In the genomic region with DNA sequence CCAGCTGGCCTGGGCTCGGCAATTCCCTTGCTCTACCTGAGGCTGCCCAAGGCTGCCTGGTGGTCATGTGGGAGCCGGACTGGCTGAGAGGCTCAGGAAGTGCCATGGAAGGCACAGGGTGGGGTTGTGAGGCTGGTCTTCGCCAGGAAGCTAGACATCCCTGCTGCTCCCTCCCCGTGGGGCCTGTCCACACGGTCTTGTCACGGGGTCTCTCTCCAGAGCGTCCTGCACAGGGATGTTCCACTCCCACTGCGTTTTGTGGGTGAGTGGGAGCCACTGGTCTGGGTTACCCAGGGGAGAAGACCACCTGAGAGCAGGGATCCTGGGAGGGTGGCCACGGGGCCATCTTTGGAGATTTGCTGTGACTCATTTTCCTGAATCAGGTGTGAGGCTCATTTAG, we compare ENCODE assay signal across 39 cellular contexts.
"Had no signal": no experiment of that assay in that cellular context is flagged by ENCODE, and none has a peak within 500 bp of the region (broad histone marks: within the 10 kb centered on the region; RNA-seq: fewer than 3 reads in every experiment).

No MANE protein-coding gene starts in this region.

- H3K4me1 ChIP-seq: adrenal gland, ascending aorta, breast epithelium had no signal

- H3K27ac ChIP-seq: adrenal gland, ascending aorta, body of pancreas, brain microvascular endothelial cell, breast epithelium, cardiac muscle cell had no signal

- H3K4me3 Mint-ChIP-seq: activated naive CD4-positive, alpha-beta T cell treated with anti-CD3 and anti-CD28 coated beads for 36 hours; activated naive CD4-positive, alpha-beta T cell treated with anti-CD3 and anti-CD28 coated beads, Interleukin-2, amount 10 ng/mL, durations not matched to agents 7 days and 5 days; activated naive CD4-positive, alpha-beta T cell treated with anti-CD3 and anti-CD28 coated beads, Interleukin-2, amount 50 U/mL, for 24 hours; activated naive CD8-positive, alpha-beta T cell; activated naive CD8-positive, alpha-beta T cell treated with anti-CD3 and anti-CD28 coated beads for 36 hours; activated naive CD8-positive, alpha-beta T cell treated with anti-CD3 and anti-CD28 coated beads, Interleukin-2, amount 10 ng/mL, durations not matched to agents 7 days and 5 days; activated naive CD8-positive, alpha-beta T cell treated with anti-CD3 and anti-CD28 coated beads, Interleukin-2, amount 50 U/mL, for 24 hours; activated T-cell treated with anti-CD3 and anti-CD28 coated beads, Interleukin-2, amount 50 U/mL, for 24 hours; activated T-cell treated with anti-CD3 and anti-CD28 coated beads, Interleukin-2, amount 50 U/mL, for 4 hours; activated T-cell treated with anti-CD3 and anti-CD28 coated beads, Interleukin-2, amount 50 U/mL, for 72 hours; activated T-helper 1 cell treated with anti-CD3 and anti-CD28 coated beads, Interleukin-12 subunit alpha, Interleukin-12 subunit beta, Interleukin-2, Interleukin-4 antibody, amounts not matched to agents 30 ng/mL and 10 ng/mL and 1 ng/mL, durations not matched to agents 14 hours and 24 hours and 36 hours; activated T-helper 17 cell treated with anti-CD3 and anti-CD28 coated beads, Interleukin-2, amount 50 U/mL, for 72 hours; brain; central memory CD8-positive, alpha-beta T cell had no signal

- H3K36me3 Mint-ChIP-seq: activated naive CD4-positive, alpha-beta T cell treated with anti-CD3 and anti-CD28 coated beads, Interleukin-2, amount 10 ng/mL, durations not matched to agents 7 days and 5 days; activated naive CD4-positive, alpha-beta T cell treated with anti-CD3 and anti-CD28 coated beads, Interleukin-2, amount 50 U/mL, for 24 hours; activated naive CD4-positive, alpha-beta T cell treated with anti-CD3 and anti-CD28 coated beads, Interleukin-2, amount 50 U/mL, for 72 hours; activated naive CD8-positive, alpha-beta T cell; activated naive CD8-positive, alpha-beta T cell treated with anti-CD3 and anti-CD28 coated beads for 36 hours; activated naive CD8-positive, alpha-beta T cell treated with anti-CD3 and anti-CD28 coated beads, Interleukin-2, amount 10 ng/mL, durations not matched to agents 7 days and 5 days; brain had no signal

- H3K4me3 ChIP-seq: adrenal gland, ascending aorta, body of pancreas, breast epithelium, cardiac muscle cell had no signal

- H3K27me3 ChIP-seq: adrenal gland, ascending aorta, body of pancreas, brain microvascular endothelial cell, breast epithelium, cardiac muscle cell had no signal

- H3K4me1 Mint-ChIP-seq: activated naive CD4-positive, alpha-beta T cell treated with anti-CD3 and anti-CD28 coated beads, Interleukin-2, amount 10 ng/mL, durations not matched to agents 7 days and 5 days; activated naive CD4-positive, alpha-beta T cell treated with anti-CD3 and anti-CD28 coated beads, Interleukin-2, amount 50 U/mL, for 24 hours; central memory CD8-positive, alpha-beta T cell had no signal

- H3K36me3 ChIP-seq: adrenal gland, ascending aorta, brain microvascular endothelial cell, breast epithelium, cardiac muscle cell had no signal

- H3K27me3 Mint-ChIP-seq: activated naive CD4-positive, alpha-beta T cell treated with anti-CD3 and anti-CD28 coated beads, Interleukin-2, amount 50 U/mL, for 24 hours; activated naive CD8-positive, alpha-beta T cell; activated naive CD8-positive, alpha-beta T cell treated with anti-CD3 and anti-CD28 coated beads for 36 hours; activated T-helper 17 cell treated with anti-CD3 and anti-CD28 coated beads, Interleukin-2, amount 50 U/mL, for 72 hours had no signal

- H3K27ac Mint-ChIP-seq: activated naive CD4-positive, alpha-beta T cell treated with anti-CD3 and anti-CD28 coated beads for 36 hours; activated naive CD4-positive, alpha-beta T cell treated with anti-CD3 and anti-CD28 coated beads, Interleukin-2, amount 10 ng/mL, durations not matched to agents 7 days and 5 days; activated naive CD4-positive, alpha-beta T cell treated with anti-CD3 and anti-CD28 coated beads, Interleukin-2, amount 50 U/mL, for 24 hours; activated naive CD4-positive, alpha-beta T cell treated with anti-CD3 and anti-CD28 coated beads, Interleukin-2, amount 50 U/mL, for 72 hours; activated naive CD8-positive, alpha-beta T cell; activated naive CD8-positive, alpha-beta T cell treated with anti-CD3 and anti-CD28 coated beads for 36 hours; activated naive CD8-positive, alpha-beta T cell treated with anti-CD3 and anti-CD28 coated beads, Interleukin-2, amount 10 ng/mL, durations not matched to agents 7 days and 5 days; activated naive CD8-positive, alpha-beta T cell treated with anti-CD3 and anti-CD28 coated beads, Interleukin-2, amount 50 U/mL, for 24 hours; activated T-cell treated with anti-CD3 and anti-CD28 coated beads, Interleukin-2, amount 50 U/mL, for 24 hours; activated T-cell treated with anti-CD3 and anti-CD28 coated beads, Interleukin-2, amount 50 U/mL, for 72 hours; activated T-helper 1 cell treated with anti-CD3 and anti-CD28 coated beads, Interleukin-12 subunit alpha, Interleukin-12 subunit beta, Interleukin-2, Interleukin-4 antibody, amounts not matched to agents 30 ng/mL and 10 ng/mL and 1 ng/mL, durations not matched to agents 14 hours and 24 hours and 36 hours; activated T-helper 17 cell treated with anti-CD3 and anti-CD28 coated beads, Interleukin-2, amount 50 U/mL, for 72 hours; activated T-helper 2 cell treated with anti-CD3 and anti-CD28 coated beads, Interferon-gamma antibody, Interleukin-2, Interleukin-4, amounts not matched to agents 10 μg/mL and 5 μg/mL and 100 μg/mL, durations not matched to agents 14 hours and 24 hours and 36 hours; brain had no signal

- H3K9me3 Mint-ChIP-seq: activated naive CD4-positive, alpha-beta T cell treated with anti-CD3 and anti-CD28 coated beads, Interleukin-2, amount 10 ng/mL, durations not matched to agents 7 days and 5 days; activated naive CD4-positive, alpha-beta T cell treated with anti-CD3 and anti-CD28 coated beads, Interleukin-2, amount 50 U/mL, for 24 hours; activated naive CD4-positive, alpha-beta T cell treated with anti-CD3 and anti-CD28 coated beads, Interleukin-2, amount 50 U/mL, for 72 hours; activated naive CD8-positive, alpha-beta T cell treated with anti-CD3 and anti-CD28 coated beads, Interleukin-2, amount 50 U/mL, for 24 hours; activated T-cell treated with anti-CD3 and anti-CD28 coated beads, Interleukin-2, amount 50 U/mL, for 24 hours; activated T-cell treated with anti-CD3 and anti-CD28 coated beads, Interleukin-2, amount 50 U/mL, for 4 hours; activated T-cell treated with anti-CD3 and anti-CD28 coated beads, Interleukin-2, amount 50 U/mL, for 72 hours; activated T-helper 1 cell treated with anti-CD3 and anti-CD28 coated beads, Interleukin-12 subunit alpha, Interleukin-12 subunit beta, Interleukin-2, Interleukin-4 antibody, amounts not matched to agents 30 ng/mL and 10 ng/mL and 1 ng/mL, durations not matched to agents 14 hours and 24 hours and 36 hours; activated T-helper 17 cell treated with anti-CD3 and anti-CD28 coated beads, Interleukin-2, amount 50 U/mL, for 72 hours; activated T-helper 2 cell treated with anti-CD3 and anti-CD28 coated beads, Interferon-gamma antibody, Interleukin-2, Interleukin-4, amounts not matched to agents 10 μg/mL and 5 μg/mL and 100 μg/mL, durations not matched to agents 14 hours and 24 hours and 36 hours; central memory CD8-positive, alpha-beta T cell had no signal

- DNase-seq: activated effector memory CD4-positive, alpha-beta T cell treated with anti-CD3 and anti-CD28 coated beads, Interleukin-2, amount 50 U/mL, for 16 hours; activated effector memory CD4-positive, alpha-beta T cell treated with Interleukin-2 at 50 U/mL for 16 hours; activated gamma-delta T cell; activated gamma-delta T cell treated with Interleukin-2 at 50 U/mL for 16 hours; activated naive CD4-positive, alpha-beta T cell; activated naive CD4-positive, alpha-beta T cell treated with anti-CD3 and anti-CD28 coated beads for 36 hours; activated naive CD4-positive, alpha-beta T cell treated with anti-CD3 and anti-CD28 coated beads, Interleukin-2, amount 10 ng/mL, durations not matched to agents 7 days and 5 days; activated naive CD4-positive, alpha-beta T cell treated with anti-CD3 and anti-CD28 coated beads, Interleukin-2, amount 50 U/mL, for 16 hours; activated naive CD4-positive, alpha-beta T cell treated with Interleukin-2 at 50 U/mL for 16 hours; activated naive CD8-positive, alpha-beta T cell treated with anti-CD3 and anti-CD28 coated beads for 36 hours; activated naive CD8-positive, alpha-beta T cell treated with anti-CD3 and anti-CD28 coated beads, Interleukin-2, amount 10 ng/mL, durations not matched to agents 7 days and 5 days; activated naive CD8-positive, alpha-beta T cell treated with anti-CD3 and anti-CD28 coated beads, Interleukin-2, amount 50 U/mL, for 24 hours; activated T-cell treated with anti-CD3 and anti-CD28 coated beads, Interleukin-2, amount 50 U/mL, for 1 hour; activated T-cell treated with anti-CD3 and anti-CD28 coated beads, Interleukin-2, amount 50 U/mL, for 24 hours; activated T-cell treated with anti-CD3 and anti-CD28 coated beads, Interleukin-2, amount 50 U/mL, for 4 hours; activated T-cell treated with anti-CD3 and anti-CD28 coated beads, Interleukin-2, amount 50 U/mL, for 48 hours; activated T-cell treated with anti-CD3 and anti-CD28 coated beads, Interleukin-2, amount 50 U/mL, for 72 hours; adrenal gland; amniotic stem cell; amygdala; anterior cingulate cortex; aorta; brain microvascular endothelial cell; central memory CD4-positive, alpha-beta T cell; cerebellar nuclear complex had no signal

- FAIRE-seq: astrocyte, bronchial epithelial cell had no signal

- H3K9me3 ChIP-seq: adrenal gland, ascending aorta, body of pancreas had no signal
